In genomic region chr15:41655716-41656115, GRCh38 we compare ENCODE assay signal across 19 cellular contexts.
"Had no signal": no experiment of that assay in that cellular context is flagged by ENCODE, and none has a peak within 500 bp of the region (broad histone marks: within the 10 kb centered on the region; RNA-seq: fewer than 3 reads in every experiment).

No MANE protein-coding gene starts in this region.

- DNase-seq: activated CD4-positive, alpha-beta memory T cell treated with anti-CD3 and anti-CD28 coated beads for 36 hours; activated CD4-positive, alpha-beta T cell treated with anti-CD3 and anti-CD28 coated beads for 1 hour; activated gamma-delta T cell; activated T-cell treated with anti-CD3 and anti-CD28 coated beads, Interleukin-2, amount 50 U/mL, for 48 hours; anterior cingulate cortex; caudate nucleus; cortex of kidney; effector CD8-positive, alpha-beta T cell; left lung; nephron progenitor cell; stimulated activated CD4-positive, alpha-beta T cell treated with anti-CD3 and anti-CD28 coated beads, Interleukin-12 subunit alpha, Interleukin-12 subunit beta, amount 100 ng/mL, for 4 hours; stimulated activated CD4-positive, alpha-beta T cell treated with anti-CD3 and anti-CD28 coated beads, Interleukin-4, amount 100 ng/mL, for 1 hour; stimulated activated CD8-positive, alpha-beta memory T cell treated with anti-CD3 and anti-CD28 coated beads, Interleukin-4, amount 100 ng/mL, for 48 hours; stimulated activated naive CD8-positive, alpha-beta T cell treated with anti-CD3 and anti-CD28 coated beads, Interleukin-15, Interleukin-2, amounts not matched to agents 100 U/mL and 50 U/mL, for 24 hours; SW 1271; T-helper 9 cell; upper lobe of right lung had no signal

- H3K4me1 ChIP-seq: upper lobe of right lung had no signal

- H3K27me3 ChIP-seq: left lung, upper lobe of right lung had no signal

- H3K27ac Mint-ChIP-seq: activated CD4-positive, alpha-beta memory T cell treated with anti-CD3 and anti-CD28 coated beads for 36 hours; activated naive CD8-positive, alpha-beta T cell; nephron progenitor cell had no signal

- H3K36me3 Mint-ChIP-seq: activated CD4-positive, alpha-beta memory T cell treated with anti-CD3 and anti-CD28 coated beads for 36 hours; activated naive CD8-positive, alpha-beta T cell had no signal

- H3K36me3 ChIP-seq: left lung, upper lobe of right lung had no signal

- H3K4me3 ChIP-seq: left lung, upper lobe of right lung had no signal

- H3K27me3 Mint-ChIP-seq: activated CD4-positive, alpha-beta memory T cell treated with anti-CD3 and anti-CD28 coated beads for 36 hours; activated naive CD8-positive, alpha-beta T cell had no signal

- H3K27ac ChIP-seq: left lung, upper lobe of right lung had no signal

- ATAC-seq: left lung; sciatic nerve; stimulated activated naive CD8-positive, alpha-beta T cell treated with anti-CD3 and anti-CD28 coated beads, Interleukin-15, Interleukin-2, amounts not matched to agents 100 U/mL and 50 U/mL, for 24 hours; upper lobe of right lung had no signal

- H3K4me3 Mint-ChIP-seq: activated CD4-positive, alpha-beta memory T cell treated with anti-CD3 and anti-CD28 coated beads for 36 hours; activated naive CD8-positive, alpha-beta T cell; nephron progenitor cell had no signal

- H3K9me3 ChIP-seq: upper lobe of right lung had no signal
